Comparison of ENCODE assay signal across 9 cellular contexts in genomic region chr15:101152914-101153313, GRCh38.
DNase-seq lines count a peak whose midpoint lies in the region; ATAC-seq and TF ChIP-seq lines count a peak whose summit lies in the region.
"Had no signal": no experiment of that assay in that cellular context is flagged by ENCODE, and none has a peak within 500 bp of the region (broad histone marks: within the 10 kb centered on the region; RNA-seq: fewer than 3 reads in every experiment).

No MANE protein-coding gene starts in this region.

- TF ChIP-seq POLR2A in esophagus muscularis mucosa (IDR thresholded peaks at IDR 0.05; ENCODE audit: low read depth): no peak

- no peaks in the 10 kb centered on the region for H3K27me3 ChIP-seq in esophagus muscularis mucosa

- H3K4me3 ChIP-seq in astrocyte of the cerebellum (ENCODE audit: low read depth, low read length) (no peak overlapping the region), esophagus muscularis mucosa (no peak overlapping the region)

- H3K36me3 ChIP-seq in esophagus muscularis mucosa: no peaks in the 10 kb centered on the region

- peaks cover 0 to 11% (median 0%) of the 10 kb centered on the region in 4 donors for H3K4me1 ChIP-seq in esophagus muscularis mucosa

- intact Hi-C loops in esophagus muscularis mucosa (cut with DNase I): no loop called here

- H3K36me3 Mint-ChIP-seq in HFFc6 (ENCODE audit: low read depth) (no peaks in the 10 kb centered on the region), neural crest cell (ENCODE audit: low read depth) (no peaks in the 10 kb centered on the region)

- WGBS in esophagus muscularis mucosa: 90% methylated on average over 9 of the region's 10 CpGs

- peak; percentile 40 for DNase-seq in ELR (ENCODE audit: low read depth)
- DNase-seq in HFFc6: no peak
- no peak for DNase-seq in astrocyte of the cerebellum (ENCODE audit: low read depth)
- peak; percentile 14 for DNase-seq in neural crest cell (ENCODE audit: low read depth, low spot score)
- DNase-seq in HK-2 (ENCODE audit: unreplicated experiment): no peak
- DNase-seq in esophagus muscularis mucosa (ENCODE audit: extremely low spot score): no peak
- no peak for DNase-seq in stimulated activated naive CD4-positive, alpha-beta T cell treated with Interleukin-2 at 50 U/mL for 16 hours (lab: John Stamatoyannopoulos, UW)

- TF ChIP-seq EP300 in esophagus muscularis mucosa (IDR thresholded peaks at IDR 0.05): no peak

- peak; percentile 70 for TF ChIP-seq CTCF in HFFc6 (IDR thresholded peaks at IDR 0.05)
- TF ChIP-seq CTCF in astrocyte of the cerebellum (IDR thresholded peaks at IDR 0.05; ENCODE audit: low read depth, low read length, missing control alignments): peak; percentile 55
- peak; percentile 54 for TF ChIP-seq CTCF in neural crest cell (conservative IDR thresholded peaks at IDR 0.05)
- TF ChIP-seq CTCF in esophagus muscularis mucosa (IDR thresholded peaks at IDR 0.05): peak in 1 of 3 experiments; percentile 14

- peaks cover 6% of the 10 kb centered on the region; the same call in 1 of the 2 replicates for H3K4me1 Mint-ChIP-seq in HFFc6 (ENCODE audit: low read depth)
- peaks cover 7% of the 10 kb centered on the region for H3K4me1 Mint-ChIP-seq in neural crest cell

- H3K27ac Mint-ChIP-seq in HFFc6 (no peak overlapping the region), neural crest cell (ENCODE audit: unreplicated experiment) (no peak overlapping the region)
- H3K27ac Mint-ChIP-seq: activated T-helper 2 cell treated with anti-CD3 and anti-CD28 coated beads, Interferon-gamma antibody, Interleukin-2, Interleukin-4, amounts not matched to agents 10 μg/mL and 5 μg/mL and 100 μg/mL, durations not matched to agents 14 hours and 24 hours and 36 hours had no signal

- no peak overlapping the region for H3K27ac ChIP-seq in esophagus muscularis mucosa (replicated peaks in 1 of 4)

- no peak for ATAC-seq in GM18517 (IDR thresholded peaks at IDR 0.05; ENCODE audit: unreplicated experiment)

- in situ Hi-C loops in astrocyte of the cerebellum (cut with HindIII; ENCODE audit: low sequenced_read_pairs): no loop called here

- no peaks in the 10 kb centered on the region; the same call in 1 of the 2 replicates for H3K27me3 Mint-ChIP-seq in HFFc6 (ENCODE audit: insufficient read depth)
- no peaks in the 10 kb centered on the region for H3K27me3 Mint-ChIP-seq in neural crest cell (ENCODE audit: low read depth)

- no peaks in the 10 kb centered on the region for H3K9me3 ChIP-seq in esophagus muscularis mucosa

- H3K4me3 Mint-ChIP-seq in HFFc6: no peak overlapping the region
- no peak overlapping the region for H3K4me3 Mint-ChIP-seq in neural crest cell

- H3K9me3 Mint-ChIP-seq in HFFc6 (no peaks in the 10 kb centered on the region), neural crest cell (no peaks in the 10 kb centered on the region)
- H3K9me3 Mint-ChIP-seq: activated T-helper 2 cell treated with anti-CD3 and anti-CD28 coated beads, Interferon-gamma antibody, Interleukin-2, Interleukin-4, amounts not matched to agents 10 μg/mL and 5 μg/mL and 100 μg/mL, durations not matched to agents 14 hours and 24 hours and 36 hours had no signal

Comparison
In these comparisons a context has a peak if more than half of its experiments do, and no peak if none do; other contexts are left out.
1. DNase-seq: peak in ELR (single experiment) and neural crest cell (single experiment); none in HFFc6 (single experiment), astrocyte of the cerebellum (single experiment), HK-2 (single experiment), esophagus muscularis mucosa (single experiment) and stimulated activated naive CD4-positive, alpha-beta T cell treated with Interleukin-2 at 50 U/mL for 16 hours (single experiment).